20 cellular contexts compared by ENCODE assay signal in the genomic region with DNA sequence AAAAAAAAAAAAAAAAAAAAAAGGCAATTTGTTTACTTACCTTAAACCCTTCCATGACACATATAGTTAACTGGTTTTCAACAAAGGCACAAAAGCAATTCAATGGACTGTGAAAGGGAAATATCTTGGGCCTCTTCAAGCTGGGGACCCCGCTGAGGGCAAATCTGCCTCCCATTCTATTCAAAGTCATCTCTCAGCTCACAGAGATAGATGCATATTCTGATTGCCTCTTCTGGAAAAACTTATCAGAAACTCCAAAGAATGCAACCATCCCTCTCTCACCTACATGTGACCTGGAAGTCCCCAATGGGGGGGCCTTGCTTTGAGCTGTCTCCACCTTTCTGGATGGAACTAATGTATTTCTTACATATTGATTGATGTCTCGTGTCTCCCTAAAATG. TPM values are rescaled to one million over a fixed set of nuclear protein-coding genes. Genes with fewer than 3 reads are reported as not detected.
DNase-seq lines count a peak whose midpoint lies in the region; ATAC-seq and TF ChIP-seq lines count a peak whose summit lies in the region.
"Had no signal": no experiment of that assay in that cellular context is flagged by ENCODE, and none has a peak within 500 bp of the region (broad histone marks: within the 10 kb centered on the region; RNA-seq: fewer than 3 reads in every experiment).

No MANE protein-coding gene starts in this region.

- no peaks in the 10 kb centered on the region for H3K4me1 ChIP-seq in smooth muscle cell (ENCODE audit: low read depth)
- H3K4me1 ChIP-seq: A549; BE2C; BLaER1 treated with 17β-estradiol and CSF1 and Interleukin-3, amounts not matched to agents 10 nM and 100 nM; HAP-1 had no signal

- TF ChIP-seq CTCF in endothelial cell (IDR thresholded peaks at IDR 0.05; ENCODE audit: unreplicated experiment) (no peak), smooth muscle cell (IDR thresholded peaks at IDR 0.05; ENCODE audit: borderline replicate concordance, insufficient read depth, poor library complexity, severe bottlenecking) (no peak)

- ATAC-seq in activated T-cell treated with anti-CD3 and anti-CD28 coated beads, Interleukin-2, amount 50 U/mL, for 72 hours (replicated peaks in 1 of 2): no peak
- ATAC-seq in GM19397 (IDR thresholded peaks at IDR 0.05; ENCODE audit: unreplicated experiment): no peak
- ATAC-seq: A549 had no signal

- peak overlapping the region; percentile 28 for H3K27ac Mint-ChIP-seq in activated T-cell treated with anti-CD3 and anti-CD28 coated beads, Interleukin-2, amount 50 U/mL, for 72 hours
- no peak overlapping the region for H3K27ac Mint-ChIP-seq in endothelial cell (ENCODE audit: unreplicated experiment)
- H3K27ac Mint-ChIP-seq: CD4-positive, alpha-beta T cell had no signal

- peaks cover 39% of the 10 kb centered on the region for H3K4me1 Mint-ChIP-seq in activated T-cell treated with anti-CD3 and anti-CD28 coated beads, Interleukin-2, amount 50 U/mL, for 72 hours (ENCODE audit: low read depth)
- H3K4me1 Mint-ChIP-seq in endothelial cell (ENCODE audit: unreplicated experiment): no peaks in the 10 kb centered on the region
- H3K4me1 Mint-ChIP-seq: CD14-positive monocyte had no signal

- no peaks in the 10 kb centered on the region for H3K27me3 Mint-ChIP-seq in activated T-cell treated with anti-CD3 and anti-CD28 coated beads, Interleukin-2, amount 50 U/mL, for 72 hours (ENCODE audit: low read depth)
- H3K27me3 Mint-ChIP-seq in endothelial cell (ENCODE audit: unreplicated experiment): no peaks in the 10 kb centered on the region
- H3K27me3 Mint-ChIP-seq: CD4-positive, alpha-beta T cell; CD8-positive, alpha-beta memory T cell had no signal

- peaks cover 24% of the 10 kb centered on the region for H3K36me3 ChIP-seq in smooth muscle cell (ENCODE audit: low read depth)

- no peaks in the 10 kb centered on the region for H3K27me3 ChIP-seq in smooth muscle cell (ENCODE audit: low read depth)
- H3K27me3 ChIP-seq: BE2C; BLaER1 treated with 17β-estradiol and CSF1 and Interleukin-3, amounts not matched to agents 10 nM and 100 nM had no signal

- H3K9ac ChIP-seq in smooth muscle cell (ENCODE audit: low read depth): no peak overlapping the region
- H3K9ac ChIP-seq: BLaER1 treated with 17β-estradiol and CSF1 and Interleukin-3, amounts not matched to agents 10 nM and 100 nM had no signal

- no peaks in the 10 kb centered on the region for H3F3A ChIP-seq in smooth muscle cell (ENCODE audit: low read depth)

- no peaks in the 10 kb centered on the region for H3K9me3 ChIP-seq in smooth muscle cell (replicated peaks; ENCODE audit: low read depth)
- H3K9me3 ChIP-seq: A549; BE2C; BLaER1 treated with 17β-estradiol and CSF1 and Interleukin-3, amounts not matched to agents 10 nM and 100 nM; HAP-1 had no signal

- no peaks in the 10 kb centered on the region for H3K79me2 ChIP-seq in smooth muscle cell (ENCODE audit: low read depth)

- H4K20me1 ChIP-seq in smooth muscle cell (ENCODE audit: low read depth): peaks cover 3% of the 10 kb centered on the region

- H3K9me3 Mint-ChIP-seq in activated T-cell treated with anti-CD3 and anti-CD28 coated beads, Interleukin-2, amount 50 U/mL, for 72 hours: no peaks in the 10 kb centered on the region
- H3K9me3 Mint-ChIP-seq in endothelial cell (ENCODE audit: unreplicated experiment): no peaks in the 10 kb centered on the region
- H3K9me3 Mint-ChIP-seq: CD14-positive monocyte; CD4-positive, alpha-beta T cell; CD8-positive, alpha-beta memory T cell had no signal

- H3K27ac ChIP-seq in smooth muscle cell (ENCODE audit: low read depth): peak overlapping the region; percentile 62
- H3K27ac ChIP-seq: A549; BLaER1 treated with 17β-estradiol and CSF1 and Interleukin-3, amounts not matched to agents 10 nM and 100 nM had no signal

- H2AFZ ChIP-seq in smooth muscle cell (ENCODE audit: low read depth): no peak overlapping the region

- H3K4me2 ChIP-seq in smooth muscle cell: no peak overlapping the region
- H3K4me2 ChIP-seq: A549; BLaER1 treated with 17β-estradiol and CSF1 and Interleukin-3, amounts not matched to agents 10 nM and 100 nM had no signal

- no peak overlapping the region for H3K4me3 ChIP-seq in smooth muscle cell
- H3K4me3 ChIP-seq: A549; BLaER1 treated with 17β-estradiol and CSF1 and Interleukin-3, amounts not matched to agents 10 nM and 100 nM; HAP-1 had no signal

- DNase-seq in activated T-cell treated with anti-CD3 and anti-CD28 coated beads, Interleukin-2, amount 50 U/mL, for 72 hours: no peak
- no peak for DNase-seq in activated T-cell treated with anti-CD3 and anti-CD28 coated beads, Interleukin-2, amount 50 U/mL, for 1 hour
- DNase-seq in endothelial cell (ENCODE audit: low spot score) (no peak), smooth muscle cell (lab: John Stamatoyannopoulos, UW; ENCODE audit: unreplicated experiment) (no peak), iPS-NIHi7 (ENCODE audit: extremely low spot score) (no peak)
- DNase-seq: 8988T; ACHN; AML-193; BE2C; CD4-positive, alpha-beta T cell; CD8-positive, alpha-beta memory T cell; DMS 273 treated with DMSO at 0.1 percent for 48 hours; DMS79; GF-D8; GOT3 had no signal

- no peak overlapping the region for H3K4me3 Mint-ChIP-seq in activated T-cell treated with anti-CD3 and anti-CD28 coated beads, Interleukin-2, amount 50 U/mL, for 72 hours
- peak overlapping the region; percentile 13 for H3K4me3 Mint-ChIP-seq in endothelial cell (ENCODE audit: unreplicated experiment)
- H3K4me3 Mint-ChIP-seq: CD14-positive monocyte; CD4-positive, alpha-beta T cell; CD8-positive, alpha-beta memory T cell had no signal

- peaks cover 25 to 45% of the 10 kb centered on the region in 2 donors for H3K36me3 Mint-ChIP-seq in activated T-cell treated with anti-CD3 and anti-CD28 coated beads, Interleukin-2, amount 50 U/mL, for 72 hours (ENCODE audit: insufficient read depth in 2 of 2)
- peaks cover 30% of the 10 kb centered on the region for H3K36me3 Mint-ChIP-seq in endothelial cell (ENCODE audit: low read depth, unreplicated experiment)

- 90% methylated on average over 2 of the region's 2 CpGs for WGBS in smooth muscle cell (ENCODE audit: low lambda C conversion rate)

RNA-seq across cellular contexts. Expression of gene SYNJ1, which starts 12.1 kb away (rescaled TPM):
- 10 to 100 TPM; 17.3 to 17.9 TPM for total RNA-seq in activated T-cell treated with anti-CD3 and anti-CD28 coated beads, Interleukin-2, amount 50 U/mL, for 72 hours
- total RNA-seq in endothelial cell (ENCODE audit: unreplicated experiment) (23.0 TPM), smooth muscle cell (7.9 and 8.5 TPM in 2 replicates)
- 2.7 and 5.4 TPM in 2 replicates for polyA plus RNA-seq in smooth muscle cell

RNA-seq across cellular contexts. Expression of gene PAXBP1, which starts 31.6 kb away (rescaled TPM):
- total RNA-seq in activated T-cell treated with anti-CD3 and anti-CD28 coated beads, Interleukin-2, amount 50 U/mL, for 72 hours: 10 to 100 TPM; 57.5 to 65.0 TPM
- total RNA-seq in endothelial cell (ENCODE audit: unreplicated experiment) (51.5 TPM), smooth muscle cell (43.2 and 53.8 TPM in 2 replicates)
- polyA plus RNA-seq in smooth muscle cell: 11.9 and 17.9 TPM in 2 replicates
